17 cellular contexts compared by ENCODE assay signal in the genomic region with DNA sequence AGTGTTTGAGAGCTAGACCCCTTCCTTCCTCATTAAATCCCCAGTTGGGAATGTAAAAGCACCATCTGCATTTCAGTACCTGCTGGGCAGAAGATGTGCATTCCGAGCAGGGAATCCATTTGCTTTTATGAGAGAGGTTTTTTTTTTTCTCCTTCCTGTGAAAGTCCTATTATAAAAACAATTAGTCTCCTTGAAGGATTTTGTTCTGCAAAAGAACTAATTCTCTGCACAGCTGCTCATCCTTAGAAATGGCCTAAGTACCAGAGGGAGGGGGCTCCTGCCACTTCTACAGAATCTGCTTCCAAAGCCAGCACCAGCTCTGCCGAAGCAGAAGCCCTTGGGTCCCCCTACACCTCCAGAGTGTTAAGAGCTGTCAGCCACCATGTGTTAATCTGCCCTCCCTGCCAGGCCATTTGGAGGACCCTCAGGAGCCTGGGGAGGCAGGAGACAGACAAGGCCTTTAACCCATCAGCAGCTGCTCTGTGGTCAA. TPM values are rescaled to one million over a fixed set of nuclear protein-coding genes. Genes with fewer than 3 reads are reported as not detected.
"Had no signal": no experiment of that assay in that cellular context is flagged by ENCODE, and none has a peak within 500 bp of the region (broad histone marks: within the 10 kb centered on the region; RNA-seq: fewer than 3 reads in every experiment).

No MANE protein-coding gene starts in this region.

- H3K36me3 Mint-ChIP-seq: naive thymus-derived CD8-positive, alpha-beta T cell; stimulated activated naive B cell treated with anti-CD40 and anti-IgM and Interleukin-4, amounts not matched to agents 10 μg/mL and 1 μg/mL and 100 μg/mL, for 72 hours had no signal

- H3K27me3 Mint-ChIP-seq: activated naive CD8-positive, alpha-beta T cell treated with anti-CD3 and anti-CD28 coated beads, Interleukin-2, amount 50 U/mL, for 24 hours had no signal

- DNase-seq: activated CD4-positive, alpha-beta T cell treated with anti-CD3 and anti-CD28 coated beads for 4 hours; activated naive CD4-positive, alpha-beta T cell; activated naive CD8-positive, alpha-beta T cell treated with anti-CD3 and anti-CD28 coated beads, Interleukin-2, amount 50 U/mL, for 24 hours; effector CD4-positive, alpha-beta T cell; gastrocnemius medialis; mammary epithelial cell; naive thymus-derived CD8-positive, alpha-beta T cell; stimulated activated CD4-positive, alpha-beta T cell treated with anti-CD3 and anti-CD28 coated beads, Interleukin-2, amount 100 ng/mL, for 24 hours; stimulated activated naive B cell treated with anti-CD40 and anti-IgM and Interleukin-4, amounts not matched to agents 10 μg/mL and 1 μg/mL and 100 μg/mL, for 72 hours; transverse colon had no signal

- H3K27me3 ChIP-seq: ascending aorta, gastrocnemius medialis, transverse colon had no signal

- ATAC-seq: activated naive CD8-positive, alpha-beta T cell treated with anti-CD3 and anti-CD28 coated beads, Interleukin-2, amount 50 U/mL, for 24 hours; gastrocnemius medialis; naive thymus-derived CD8-positive, alpha-beta T cell; sciatic nerve; stimulated activated naive B cell treated with anti-CD40 and anti-IgM and Interleukin-4, amounts not matched to agents 10 μg/mL and 1 μg/mL and 100 μg/mL, for 72 hours had no signal

- H3K27ac ChIP-seq: ascending aorta, gastrocnemius medialis, prostate gland, transverse colon, VCaP had no signal

- H3K4me3 Mint-ChIP-seq: activated naive CD8-positive, alpha-beta T cell treated with anti-CD3 and anti-CD28 coated beads, Interleukin-2, amount 50 U/mL, for 24 hours; activated T-helper 1 cell treated with anti-CD3 and anti-CD28 coated beads, Interleukin-12 subunit alpha, Interleukin-12 subunit beta, Interleukin-2, Interleukin-4 antibody, amounts not matched to agents 30 ng/mL and 10 ng/mL and 1 ng/mL, durations not matched to agents 14 hours and 24 hours and 36 hours; naive thymus-derived CD8-positive, alpha-beta T cell; stimulated activated naive B cell treated with anti-CD40 and anti-IgM and Interleukin-4, amounts not matched to agents 10 μg/mL and 1 μg/mL and 100 μg/mL, for 72 hours had no signal

- H3K9me3 Mint-ChIP-seq: activated naive CD8-positive, alpha-beta T cell treated with anti-CD3 and anti-CD28 coated beads, Interleukin-2, amount 50 U/mL, for 24 hours; activated T-helper 1 cell treated with anti-CD3 and anti-CD28 coated beads, Interleukin-12 subunit alpha, Interleukin-12 subunit beta, Interleukin-2, Interleukin-4 antibody, amounts not matched to agents 30 ng/mL and 10 ng/mL and 1 ng/mL, durations not matched to agents 14 hours and 24 hours and 36 hours; naive thymus-derived CD8-positive, alpha-beta T cell; stimulated activated naive B cell treated with anti-CD40 and anti-IgM and Interleukin-4, amounts not matched to agents 10 μg/mL and 1 μg/mL and 100 μg/mL, for 72 hours had no signal

- H3K36me3 ChIP-seq: ascending aorta, gastrocnemius medialis, prostate gland, transverse colon had no signal

- H3K4me3 ChIP-seq: ascending aorta, gastrocnemius medialis, prostate gland, transverse colon had no signal

- H3K4me1 Mint-ChIP-seq: activated naive CD8-positive, alpha-beta T cell treated with anti-CD3 and anti-CD28 coated beads, Interleukin-2, amount 50 U/mL, for 24 hours; stimulated activated naive B cell treated with anti-CD40 and anti-IgM and Interleukin-4, amounts not matched to agents 10 μg/mL and 1 μg/mL and 100 μg/mL, for 72 hours had no signal

- H3K27ac Mint-ChIP-seq: activated naive CD8-positive, alpha-beta T cell treated with anti-CD3 and anti-CD28 coated beads, Interleukin-2, amount 50 U/mL, for 24 hours; activated T-helper 1 cell treated with anti-CD3 and anti-CD28 coated beads, Interleukin-12 subunit alpha, Interleukin-12 subunit beta, Interleukin-2, Interleukin-4 antibody, amounts not matched to agents 30 ng/mL and 10 ng/mL and 1 ng/mL, durations not matched to agents 14 hours and 24 hours and 36 hours; naive thymus-derived CD8-positive, alpha-beta T cell; stimulated activated naive B cell treated with anti-CD40 and anti-IgM and Interleukin-4, amounts not matched to agents 10 μg/mL and 1 μg/mL and 100 μg/mL, for 72 hours had no signal

- H3K4me1 ChIP-seq: ascending aorta, gastrocnemius medialis, prostate gland, transverse colon had no signal

- H3K9me3 ChIP-seq: ascending aorta, gastrocnemius medialis, prostate gland, transverse colon had no signal

RNA-seq across cellular contexts. Expression of a gene that starts 36.4 kb away (rescaled TPM):
- total RNA-seq: activated T-helper 1 cell treated with anti-CD3 and anti-CD28 coated beads, Interleukin-12 subunit alpha, Interleukin-12 subunit beta, Interleukin-2, Interleukin-4 antibody, amounts not matched to agents 30 ng/mL and 10 ng/mL and 1 ng/mL, durations not matched to agents 14 hours and 24 hours and 36 hours; ascending aorta; fibroblast of lung; gastrocnemius medialis; naive thymus-derived CD8-positive, alpha-beta T cell; prostate gland; subcutaneous adipose tissue; transverse colon had no signal
- polyA plus RNA-seq: fibroblast of lung; mammary epithelial cell; naive thymus-derived CD8-positive, alpha-beta T cell had no signal
